ENCODE assay signal across 1 cellular context in genomic region chrX:48911407-48912182, GRCh38.
TF ChIP-seq lines count a peak whose summit lies in the region.

TSS of gene SLC35A2 (minus strand) at chrX:48911646. CDS start at chrX:48911636, 10 bp downstream.

TF ChIP-seq in K562, 482 proteins besides CTCF, POLR2A, EP300 and RAD21 (continued from another document):
- TF ChIP-seq AFF4 (CRISPR knock-in tag; IDR thresholded peaks at IDR 0.05) (0 out of 2 replicates have a peak, but pooled peaks have one; percentile 17), TAF1 (IDR thresholded peaks at IDR 0.05; ENCODE audit: control insufficient read depth, extremely low read depth, insufficient read depth, low read length, severe bottlenecking) (peak; percentile 42), ZNF3 (CRISPR knock-in tag; IDR thresholded peaks at IDR 0.05) (peak; percentile 77), HDAC8 (tag; IDR thresholded peaks at IDR 0.05) (no peak), HCFC1 (IDR thresholded peaks at IDR 0.05; ENCODE audit: low read depth, low read length) (peak; percentile 53), RCOR1 (IDR thresholded peaks at IDR 0.05; ENCODE audit: borderline replicate concordance in 1 of 2, low read depth in 2 of 2, low read length in 2 of 2) (no peak; a peak in 2 of 4 replicates), SMAD4 (CRISPR knock-in tag; conservative IDR thresholded peaks at IDR 0.05) (no peak), NR2C1 (IDR thresholded peaks at IDR 0.05) (no peak), NR2C1 (tag; IDR thresholded peaks at IDR 0.05) (peak; percentile 81), HMG20B (CRISPR knock-in tag; IDR thresholded peaks at IDR 0.05) (peak; percentile 93; the same call in 1 of the 2 replicates), PHF21A (IDR thresholded peaks at IDR 0.05; ENCODE audit: borderline replicate concordance, low read depth) (no peak), ZNF561 (CRISPR knock-in tag; conservative IDR thresholded peaks at IDR 0.05) (0 out of 2 replicates have a peak, but pooled peaks have one; percentile 5), SP1 (CRISPR knock-in tag; IDR thresholded peaks at IDR 0.05) (0 out of 2 replicates have a peak, but pooled peaks have one; percentile 40), ESRRA (IDR thresholded peaks at IDR 0.05; ENCODE audit: borderline replicate concordance, low read depth) (0 out of 2 replicates have a peak, but pooled peaks have one; percentile 61), ERF (CRISPR knock-in tag; IDR thresholded peaks at IDR 0.05) (peak; percentile 83), ARID4B (CRISPR knock-in tag; IDR thresholded peaks at IDR 0.05) (peak; percentile 97), ZNF408 (CRISPR knock-in tag; IDR thresholded peaks at IDR 0.05; ENCODE audit: low read depth) (no peak), ZNF197 (CRISPR knock-in tag; IDR thresholded peaks at IDR 0.05; ENCODE audit: low read depth) (no peak), ZBTB9 (CRISPR knock-in tag; IDR thresholded peaks at IDR 0.05) (peak; percentile 77; the same call in 1 of the 2 replicates), BMI1 (IDR thresholded peaks at IDR 0.05; ENCODE audit: low read length) (no peak), NR2C2 (CRISPR knock-in tag; IDR thresholded peaks at IDR 0.05) (no peak), NR2C2 (tag; IDR thresholded peaks at IDR 0.05) (peak; percentile 94), E2F8 (IDR thresholded peaks at IDR 0.05; ENCODE audit: low read depth, partially characterized antibody) (peak; percentile 91), ZNF253 (CRISPR knock-in tag; conservative IDR thresholded peaks at IDR 0.05) (peak; percentile 77; the same call in 1 of the 2 replicates), CBFA2T3 (IDR thresholded peaks at IDR 0.05) (0 out of 2 replicates have a peak, but pooled peaks have one; percentile 17), ZNF316 (IDR thresholded peaks at IDR 0.05) (no peak), SAP30 (IDR thresholded peaks at IDR 0.05; ENCODE audit: borderline replicate concordance, insufficient read depth, low read depth, low read length, poor library complexity, severe bottlenecking) (peak; percentile 92), KAT8 (IDR thresholded peaks at IDR 0.05; ENCODE audit: low read depth) (0 out of 2 replicates have a peak, but pooled peaks have one; percentile 7)
